ENCODE assay signal across 8 cellular contexts in genomic region chr9:127611796-127612790, GRCh38. TPM values are rescaled to one million over a fixed set of nuclear protein-coding genes. Genes with fewer than 3 reads are reported as not detected.
DNase-seq lines count a peak whose midpoint lies in the region; ATAC-seq and TF ChIP-seq lines count a peak whose summit lies in the region.

TSS of gene STXBP1 (plus strand) at chr9:127612277. CDS start at chr9:127612404, 127 bp downstream.

- CTCF ChIA-PET in Caco-2 (lab: Charles Lee): interaction anchor here (0.6 to 1.3 kb wide), 3 partner anchors 123 to 871 kb away, joined by 4 to 5 read pairs (median 4); partner anchors contain the start of genes CDK9 and TOR2A

- peaks cover 17% of the 10 kb centered on the region for H3K36me3 Mint-ChIP-seq in Caco-2 (ENCODE audit: insufficient read depth, unreplicated experiment)
- H3K36me3 Mint-ChIP-seq in activated T-cell treated with anti-CD3 and anti-CD28 coated beads, Interleukin-2, amount 50 U/mL, for 4 hours (ENCODE audit: insufficient read depth): no peaks in the 10 kb centered on the region

- H3K9me3 ChIP-seq in Caco-2 (no peaks in the 10 kb centered on the region), esophagus muscularis mucosa (no peaks in the 10 kb centered on the region)

- H3K27ac Mint-ChIP-seq in Caco-2 (ENCODE audit: unreplicated experiment): no peak within 1 kb of the TSS

- H3K4me1 ChIP-seq in Caco-2 (peaks cover 10% of the 10 kb centered on the region; the same call in 1 of the 2 replicates), esophagus muscularis mucosa (peaks cover 11 to 42% (median 39%) of the 10 kb centered on the region in 4 donors)

- H3K4me3 ChIP-seq in Caco-2 (ENCODE audit: low read depth, low read length): peak within 1 kb of the TSS; percentile 55
- peak within 1 kb of the TSS; percentile 88 to 98 (median 95) for H3K4me3 ChIP-seq in esophagus muscularis mucosa

- ATAC-seq in GM21447 (IDR thresholded peaks at IDR 0.05; ENCODE audit: unreplicated experiment): peak; percentile 82
- ATAC-seq in activated T-cell treated with anti-CD3 and anti-CD28 coated beads, Interleukin-2, amount 50 U/mL, for 4 hours: peak; percentile 86 to 90

- no peaks in the 10 kb centered on the region for H3K36me3 ChIP-seq in Caco-2 (ENCODE audit: control insufficient read depth, insufficient read depth, low read length)
- H3K36me3 ChIP-seq in esophagus muscularis mucosa: no peaks in the 10 kb centered on the region

- H3K4me1 Mint-ChIP-seq in Caco-2 (ENCODE audit: low read depth, unreplicated experiment): peaks cover 17% of the 10 kb centered on the region
- H3K4me1 Mint-ChIP-seq in activated T-cell treated with anti-CD3 and anti-CD28 coated beads, Interleukin-2, amount 50 U/mL, for 4 hours (ENCODE audit: low read depth): peaks cover 24% of the 10 kb centered on the region

- TF ChIP-seq POLR2A in esophagus muscularis mucosa (IDR thresholded peaks at IDR 0.05; ENCODE audit: low read depth): peak; percentile 72

- POLR2A ChIA-PET in Caco-2 (lab: Charles Lee): interaction anchor here (0.5 kb wide), 1 partner anchor 96 kb away, joined by 4 read pairs; no protein-coding TSS in a partner anchor

- H3K27me3 Mint-ChIP-seq in Caco-2 (ENCODE audit: insufficient read depth, unreplicated experiment): peaks cover 27% of the 10 kb centered on the region
- H3K27me3 Mint-ChIP-seq in activated T-cell treated with anti-CD3 and anti-CD28 coated beads, Interleukin-2, amount 50 U/mL, for 4 hours (ENCODE audit: low read depth): peaks cover 22% of the 10 kb centered on the region

- no peak for TF ChIP-seq CTCF in Caco-2 (IDR thresholded peaks at IDR 0.05; ENCODE audit: insufficient read depth in 1 of 2, low read depth in 1 of 2, low read length in 1 of 2, severe bottlenecking in 1 of 2, unreplicated experiment in 1 of 2)
- peak in 1 of 3 experiments; percentile 27 for TF ChIP-seq CTCF in esophagus muscularis mucosa (IDR thresholded peaks at IDR 0.05)

- intact Hi-C loops in Caco-2 (cut with micrococcal nuclease; ENCODE audit: unreplicated experiment): no loop called here
- intact Hi-C loops in esophagus muscularis mucosa (cut with DNase I): loop anchor here (5.0 kb wide), 2 partner anchors 105 to 120 kb away; partner anchors contain the start of genes PTRH1 and TTC16

- no peak for TF ChIP-seq EP300 in esophagus muscularis mucosa (IDR thresholded peaks at IDR 0.05)

- no TSS peak for BruUV-seq in Caco-2 (replicated peaks; lab: Mats Ljungman, UMichigan)

- DNase-seq in Caco-2 (peak; percentile 86 to 94), HuH-7.5 (ENCODE audit: low spot score) (peak; percentile 93), esophagus muscularis mucosa (ENCODE audit: extremely low spot score) (peak; percentile 95), myocyte (ENCODE audit: low read depth) (peak; percentile 86)
- DNase-seq in activated T-cell treated with anti-CD3 and anti-CD28 coated beads, Interleukin-2, amount 50 U/mL, for 4 hours: peak; percentile 84
- peak; percentile 61 to 85 for DNase-seq in stimulated activated CD8-positive, alpha-beta memory T cell treated with anti-CD3 and anti-CD28 coated beads, Interleukin-7, amount 100 ng/mL, for 4 hours (ENCODE audit: low read depth in 2 of 2)

- no peaks in the 10 kb centered on the region for H3K9me3 Mint-ChIP-seq in Caco-2 (ENCODE audit: unreplicated experiment)
- H3K9me3 Mint-ChIP-seq in activated T-cell treated with anti-CD3 and anti-CD28 coated beads, Interleukin-2, amount 50 U/mL, for 4 hours: no peaks in the 10 kb centered on the region

- peaks cover 2% of the 10 kb centered on the region for H3K27me3 ChIP-seq in Caco-2 (replicated peaks; ENCODE audit: control insufficient read depth, insufficient read depth, low read length)
- H3K27me3 ChIP-seq in esophagus muscularis mucosa: no peaks in the 10 kb centered on the region

- WGBS in esophagus muscularis mucosa: 0% methylated on average over 25 of the region's 107 CpGs

- H3K4me3 Mint-ChIP-seq in Caco-2 (ENCODE audit: unreplicated experiment): peak within 1 kb of the TSS; percentile 92
- peak within 1 kb of the TSS; percentile 94 for H3K4me3 Mint-ChIP-seq in activated T-cell treated with anti-CD3 and anti-CD28 coated beads, Interleukin-2, amount 50 U/mL, for 4 hours

- H3K27ac ChIP-seq in esophagus muscularis mucosa (replicated peaks in 1 of 4): peak within 1 kb of the TSS; percentile 90 to 95 (median 94)

TF ChIP-seq in PFSK-1, 5 proteins besides CTCF, POLR2A, EP300 and RAD21:
- TF ChIP-seq POLR2AphosphoS5 (IDR thresholded peaks at IDR 0.05; ENCODE audit: low read depth, low read length) (no peak), FOXP2 (optimal IDR thresholded peaks at IDR 0.05; ENCODE audit: borderline replicate concordance, extremely low read depth, extremely low read length, insufficient read depth) (peak; percentile 38)
TF ChIP-seq in PFSK-1: peak in this region for 1.

RNA-seq across cellular contexts. Expression of gene STXBP1, which starts in this region (rescaled TPM):
- total RNA-seq in Caco-2 (2022): 5.5 and 6.7 TPM in 2 replicates
- polyA plus RNA-seq in PFSK-1 (2012; ENCODE audit: insufficient read length, low read depth): 26.4 TPM
- total RNA-seq in activated T-cell treated with anti-CD3 and anti-CD28 coated beads, Interleukin-2, amount 50 U/mL, for 4 hours: 10 to 100 TPM; 10.8 to 11.6 (median 11.0) TPM
- 10 to 100 TPM; 17.2 to 34.0 (median 19.8) TPM for total RNA-seq in esophagus muscularis mucosa
- 10.6 and 21.9 TPM in 2 replicates for total RNA-seq in myocyte
- 31.0 TPM for polyA plus RNA-seq in myocyte (2012)

Comparison
In these comparisons a context has a peak if more than half of its experiments do, and no peak if none do; other contexts are left out.
1. Peak in every context shown above with its lines: DNase-seq, ATAC-seq, H3K4me3 ChIP-seq and H3K27ac ChIP-seq.